ENCODE assay signal across 8 cellular contexts in genomic region chr1:1144122-1144842, GRCh38. TPM values are rescaled to one million over a fixed set of nuclear protein-coding genes. Genes with fewer than 3 reads are reported as not detected.
DNase-seq lines count a peak whose midpoint lies in the region; ATAC-seq and TF ChIP-seq lines count a peak whose summit lies in the region.

No MANE protein-coding gene starts in this region.

- H3K27ac ChIP-seq in suprapubic skin (peak overlapping the region; percentile 30), psoas muscle (no peak overlapping the region)

- peaks cover 36% of the 10 kb centered on the region for H3K27me3 ChIP-seq in suprapubic skin
- peaks cover 0 to 22% (median 10%) of the 10 kb centered on the region in 3 donors for H3K27me3 ChIP-seq in psoas muscle (ENCODE audit: insufficient read depth in 3 of 3, low read length in 2 of 3)

- H3K36me3 ChIP-seq in suprapubic skin (no peaks in the 10 kb centered on the region), psoas muscle (ENCODE audit: insufficient read depth in 1 of 2, low read depth in 1 of 2) (no peaks in the 10 kb centered on the region)

- WGBS in suprapubic skin: 40% methylated on average over 24 of the region's 42 CpGs
- 57 to 70% (median 63%) methylated on average over 37 to 42 of the region's 42 CpGs for WGBS in psoas muscle, 3 donors

- no peaks in the 10 kb centered on the region for H3K9me3 ChIP-seq in suprapubic skin
- no peaks in the 10 kb centered on the region for H3K9me3 ChIP-seq in psoas muscle

- DNase-seq in ELF-1 (ENCODE audit: low read depth, low spot score) (peak; percentile 56), NCI-H128 (lab: John Stamatoyannopoulos, UW; ENCODE audit: unreplicated experiment) (peak; percentile 39), kidney tubule cell (ENCODE audit: low spot score) (peak; percentile 33), suprapubic skin (ENCODE audit: low spot score in 2 of 2) (no peak), midbrain (lab: John Stamatoyannopoulos, UW) (no peak), psoas muscle (no peak), OCI-M1 (lab: John Stamatoyannopoulos, UW) (no peak)
- peak; percentile 44 to 45 for DNase-seq in activated CD4-positive, alpha-beta T cell treated with anti-CD3 and anti-CD28 coated beads, Interleukin-2, amount 50 U/mL, for 4 hours

- intact Hi-C loops in psoas muscle (cut with DNase I): no loop called here

- peaks cover 19% of the 10 kb centered on the region for H3K4me1 ChIP-seq in suprapubic skin
- no peaks in the 10 kb centered on the region for H3K4me1 ChIP-seq in psoas muscle

- ATAC-seq in psoas muscle: no peak

- TF ChIP-seq POLR2A in suprapubic skin (IDR thresholded peaks at IDR 0.05): no peak

- TF ChIP-seq CTCF in suprapubic skin (IDR thresholded peaks at IDR 0.05): no peak
- no peak for TF ChIP-seq CTCF in psoas muscle (IDR thresholded peaks at IDR 0.05)

- TF ChIP-seq EP300 in suprapubic skin (IDR thresholded peaks at IDR 0.05): no peak

- H3K4me3 ChIP-seq in suprapubic skin (no peak overlapping the region), psoas muscle (no peak overlapping the region)

RNA-seq across cellular contexts. Expression of gene C1orf159, which starts 28.4 kb away (rescaled TPM):
- total RNA-seq in suprapubic skin (10 to 100 TPM; 12.8 to 48.4 (median 19.7) TPM), psoas muscle (1 to 10 TPM; 1.5 to 3.5 (median 2.6) TPM)
- 1 to 10 TPM; 4.1 to 6.7 (median 4.3) TPM for polyA plus RNA-seq in psoas muscle

RNA-seq across cellular contexts. Expression of gene TTLL10, which starts 29.4 kb away (rescaled TPM):
- not detected for total RNA-seq in suprapubic skin
- under 1 TPM in 1 of 4 donors, not detected in 3; 0.27 TPM for total RNA-seq in psoas muscle
- under 1 TPM; 0.03 to 0.10 (median 0.10) TPM for polyA plus RNA-seq in psoas muscle

Comparison
In these comparisons a context has a peak if more than half of its experiments do, and no peak if none do; other contexts are left out.
1. DNase-seq: peak in ELF-1 (single experiment), NCI-H128 (single experiment), activated CD4-positive, alpha-beta T cell treated with anti-CD3 and anti-CD28 coated beads, Interleukin-2, amount 50 U/mL, for 4 hours (2 of 2) and kidney tubule cell (single experiment); none in suprapubic skin (0 of 2), midbrain (single experiment), psoas muscle (0 of 2) and OCI-M1 (single experiment).